17 cellular contexts compared by ENCODE assay signal in genomic region chrX:34218063-34218462, GRCh38.
DNase-seq lines count a peak whose midpoint lies in the region; ATAC-seq and TF ChIP-seq lines count a peak whose summit lies in the region.
"Had no signal": no experiment of that assay in that cellular context is flagged by ENCODE, and none has a peak within 500 bp of the region (broad histone marks: within the 10 kb centered on the region; RNA-seq: fewer than 3 reads in every experiment).

No MANE protein-coding gene starts in this region.

- no peaks in the 10 kb centered on the region for H3F3A ChIP-seq in PC-9 (ENCODE audit: insufficient read depth, low read depth)

- peak overlapping the region; percentile 7; the same call in 1 of the 2 replicates for H3K4me2 ChIP-seq in PC-9

- intact Hi-C loops in PC-9 (cut with micrococcal nuclease; ENCODE audit: unreplicated experiment): no loop called here

- no peak overlapping the region for H2AFZ ChIP-seq in PC-9

- H3K4me1 ChIP-seq in PC-9 (replicated peaks; ENCODE audit: insufficient read depth): peaks cover 11% of the 10 kb centered on the region; the same call in 1 of the 2 replicates

- no peak for ATAC-seq in HG03159 (IDR thresholded peaks at IDR 0.05; ENCODE audit: unreplicated experiment)
- ATAC-seq: T-helper 17 cell had no signal

- no TSS peak for BruUV-seq in PC-9 (replicated peaks; lab: Mats Ljungman, UMichigan)

- H3K36me3 ChIP-seq in PC-9 (ENCODE audit: low read depth): no peaks in the 10 kb centered on the region

- peak overlapping the region; percentile 51; the same call in 1 of the 2 replicates for H3K27ac ChIP-seq in PC-9

- no peaks in the 10 kb centered on the region for H3K9me3 ChIP-seq in PC-9 (ENCODE audit: insufficient read depth, low read depth)

- peak; percentile 0 for DNase-seq in NCI-H1436 treated with DMSO at 0.1 percent for 48 hours (lab: John Stamatoyannopoulos, UW)
- no peak for DNase-seq in NCI-H1436 (lab: John Stamatoyannopoulos, UW)
- peak; percentile 88 for DNase-seq in MV-4-11 (lab: John Stamatoyannopoulos, UW)
- peak in 1 of 2 experiments; percentile 71 for DNase-seq in PC-9
- peak; percentile 0 for DNase-seq in epithelial cell of esophagus (ENCODE audit: low read depth)
- DNase-seq in NCI-H1105 (lab: John Stamatoyannopoulos, UW): no peak
- DNase-seq in NCI-H1417 (lab: John Stamatoyannopoulos, UW): no peak
- DNase-seq: 8988T, EL, H9, NCI-H1105 treated with DMSO at 0.1 percent for 48 hours, NCI-H1930, NCI-H2171 treated with DMSO at 0.1 percent for 48 hours, NCI-H446 treated with DMSO at 0.1 percent for 48 hours, SHP77, T-helper 17 cell had no signal

- H4K20me1 ChIP-seq in PC-9 (ENCODE audit: insufficient read depth): no peaks in the 10 kb centered on the region

- H3K9me2 ChIP-seq in PC-9 (ENCODE audit: insufficient read depth): no peaks in the 10 kb centered on the region

- H3K27me3 ChIP-seq in PC-9 (ENCODE audit: insufficient read depth, low read depth): no peaks in the 10 kb centered on the region

- TF ChIP-seq CTCF in PC-9 (conservative IDR thresholded peaks at IDR 0.05) (no peak), epithelial cell of esophagus (IDR thresholded peaks at IDR 0.05; ENCODE audit: insufficient read depth, low read depth, low read length, missing control alignments) (no peak)

- CTCF ChIA-PET in PC-9 (lab: Charles Lee): no interaction called here

- POLR2A ChIA-PET in PC-9 (lab: Charles Lee; ENCODE audit: unreplicated experiment): no interaction called here

- no peaks in the 10 kb centered on the region for H3K79me2 ChIP-seq in PC-9 (ENCODE audit: low read depth)

- H3K4me3 ChIP-seq in PC-9 (no peak overlapping the region), epithelial cell of esophagus (ENCODE audit: low read length) (no peak overlapping the region)

Comparison
In these comparisons a context has a peak if more than half of its experiments do, and no peak if none do; other contexts are left out.
1. DNase-seq: peak in NCI-H1436 treated with DMSO at 0.1 percent for 48 hours (single experiment), MV-4-11 (single experiment) and epithelial cell of esophagus (single experiment); none in NCI-H1436 (single experiment), NCI-H1105 (single experiment) and NCI-H1417 (0 of 3).